ENCODE assay signal across 23 cellular contexts in the genomic region with DNA sequence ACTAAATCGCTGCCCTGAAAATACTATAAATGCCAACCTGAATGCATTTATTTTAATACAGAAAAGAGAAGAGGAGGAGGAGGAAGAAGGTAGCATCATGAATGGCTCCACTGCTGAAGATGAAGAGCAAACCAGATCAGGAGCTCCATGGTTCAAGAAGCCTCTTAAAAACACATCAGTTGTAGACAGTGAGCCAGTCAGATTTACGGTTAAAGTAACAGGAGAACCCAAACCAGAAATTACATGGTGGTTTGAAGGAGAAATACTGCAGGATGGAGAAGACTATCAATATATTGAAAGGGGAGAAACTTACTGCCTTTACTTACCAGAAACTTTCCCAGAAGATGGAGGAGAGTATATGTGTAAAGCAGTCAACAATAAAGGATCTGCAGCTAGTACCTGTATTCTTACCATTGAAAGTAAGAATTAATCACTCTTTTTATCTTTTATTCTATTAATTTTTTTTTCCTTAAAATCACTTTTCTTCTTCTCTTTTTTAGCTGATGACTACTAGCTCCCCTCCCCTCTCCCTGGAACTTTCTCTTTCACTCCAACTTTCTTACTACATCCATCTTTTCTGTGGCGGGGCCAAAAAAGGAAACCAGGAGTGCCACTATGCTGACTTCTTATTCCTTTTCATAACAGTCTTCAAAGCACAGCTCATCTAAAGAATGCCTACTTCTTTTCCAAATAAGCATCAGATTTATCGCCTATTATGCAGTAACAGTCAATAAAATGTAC. TPM values are rescaled to one million over a fixed set of nuclear protein-coding genes. Genes with fewer than 3 reads are reported as not detected.
DNase-seq lines count a peak whose midpoint lies in the region; ATAC-seq and TF ChIP-seq lines count a peak whose summit lies in the region.
"Had no signal": no experiment of that assay in that cellular context is flagged by ENCODE, and none has a peak within 500 bp of the region (broad histone marks: within the 10 kb centered on the region; RNA-seq: fewer than 3 reads in every experiment).

No MANE protein-coding gene starts in this region.

- H3K4me3 ChIP-seq in left ventricle myocardium inferior: no peak overlapping the region
- no peak overlapping the region for H3K4me3 ChIP-seq in CD8-positive, alpha-beta T cell (ENCODE audit: low read depth, low read length)
- H3K4me3 ChIP-seq: breast epithelium had no signal

- ATAC-seq in left cardiac atrium: no peak
- ATAC-seq in WTC11: no peak
- ATAC-seq in CD8-positive, alpha-beta T cell: no peak
- ATAC-seq in GM21381 (IDR thresholded peaks at IDR 0.05; ENCODE audit: unreplicated experiment): no peak
- ATAC-seq: Right ventricle myocardium inferior had no signal

- peaks cover 30% of the 10 kb centered on the region for H3K36me3 Mint-ChIP-seq in WTC11
- peaks cover 28% of the 10 kb centered on the region for H3K36me3 Mint-ChIP-seq in mesothelial cell of epicardium
- peaks cover 39% of the 10 kb centered on the region for H3K36me3 Mint-ChIP-seq in CD8-positive, alpha-beta T cell

- H3K4me3 Mint-ChIP-seq in WTC11 (no peak overlapping the region), mesothelial cell of epicardium (no peak overlapping the region)
- no peak overlapping the region for H3K4me3 Mint-ChIP-seq in CD8-positive, alpha-beta T cell
- H3K4me3 Mint-ChIP-seq: endodermal cell, nephron had no signal

- no peak for DNase-seq in left ventricle myocardium inferior
- DNase-seq in left cardiac atrium: no peak
- no peak for DNase-seq in WTC11 (ENCODE audit: low spot score)
- no peak for DNase-seq in mesothelial cell of epicardium (ENCODE audit: low spot score in 2 of 2, unreplicated experiment in 2 of 2)
- DNase-seq in CD8-positive, alpha-beta T cell: no peak
- no peak for DNase-seq in DMS 273 (lab: John Stamatoyannopoulos, UW; ENCODE audit: unreplicated experiment)
- DNase-seq: activated CD4-positive, CD25-positive, alpha-beta regulatory T cell treated with anti-CD3 and anti-CD28 coated beads, Interleukin-2, amount 50 U/mL, for 72 hours; activated T-cell treated with anti-CD3 and anti-CD28 coated beads, Interleukin-2, amount 50 U/mL, for 48 hours; cortex of kidney; DMS153; endodermal cell; HCEC 1CT; Karpas-422; MV-4-11; NCI-H1694; NCI-H2171; NCI-H526 treated with DMSO at 0.1 percent for 48 hours; posterior cingulate gyrus had no signal

- CTCF ChIA-PET in WTC11 (lab: Charles Lee): interaction anchor here (0.5 to 0.6 kb wide), 2 partner anchors 136 to 172 kb away, joined by 3 read pairs; no protein-coding TSS in a partner anchor
- CTCF ChIA-PET in CD8-positive, alpha-beta T cell (lab: Charles Lee): no interaction called here

- peaks cover 5% of the 10 kb centered on the region for H3K9me3 ChIP-seq in left ventricle myocardium inferior (replicated peaks)
- H3K9me3 ChIP-seq in CD8-positive, alpha-beta T cell (ENCODE audit: low read length): no peaks in the 10 kb centered on the region
- H3K9me3 ChIP-seq: breast epithelium had no signal

- no peak for TF ChIP-seq CTCF in left ventricle myocardium inferior (IDR thresholded peaks at IDR 0.05; ENCODE audit: borderline replicate concordance)
- no peak for TF ChIP-seq CTCF in WTC11 (IDR thresholded peaks at IDR 0.05)
- no peak for TF ChIP-seq CTCF in mesothelial cell of epicardium (IDR thresholded peaks at IDR 0.05; ENCODE audit: unreplicated experiment)
- no peak for TF ChIP-seq CTCF in CD8-positive, alpha-beta T cell (IDR thresholded peaks at IDR 0.05)

- POLR2A ChIA-PET in WTC11 (lab: Charles Lee): interaction anchor here (0.9 kb wide), 1 partner anchor 36 kb away, joined by 3 read pairs; the partner anchor contains the start of gene FUBP1
- POLR2A ChIA-PET in CD8-positive, alpha-beta T cell (lab: Charles Lee): no interaction called here

- H3K4me1 Mint-ChIP-seq in WTC11: no peaks in the 10 kb centered on the region
- H3K4me1 Mint-ChIP-seq in mesothelial cell of epicardium: no peaks in the 10 kb centered on the region
- H3K4me1 Mint-ChIP-seq in CD8-positive, alpha-beta T cell (ENCODE audit: low read depth): peaks cover 14% of the 10 kb centered on the region
- H3K4me1 Mint-ChIP-seq: endodermal cell, nephron had no signal

- H3K27ac Mint-ChIP-seq in WTC11 (peak overlapping the region; percentile 44; the same call in 1 of the 2 replicates), mesothelial cell of epicardium (peak overlapping the region; percentile 7)
- no peak overlapping the region for H3K27ac Mint-ChIP-seq in CD8-positive, alpha-beta T cell
- H3K27ac Mint-ChIP-seq: endodermal cell had no signal

- H3K36me3 ChIP-seq in left ventricle myocardium inferior: peaks cover 83% of the 10 kb centered on the region
- H3K36me3 ChIP-seq in CD8-positive, alpha-beta T cell (ENCODE audit: insufficient read depth, low read length): peaks cover 6% of the 10 kb centered on the region

- peaks cover 2% of the 10 kb centered on the region for H3K4me1 ChIP-seq in left ventricle myocardium inferior
- H3K4me1 ChIP-seq in CD8-positive, alpha-beta T cell (ENCODE audit: insufficient read depth, low read length): no peaks in the 10 kb centered on the region
- H3K4me1 ChIP-seq: breast epithelium had no signal

- H3K9me3 Mint-ChIP-seq in WTC11 (no peaks in the 10 kb centered on the region), mesothelial cell of epicardium (peaks cover 6% of the 10 kb centered on the region)
- no peaks in the 10 kb centered on the region for H3K9me3 Mint-ChIP-seq in CD8-positive, alpha-beta T cell
- H3K9me3 Mint-ChIP-seq: endodermal cell, nephron had no signal

- H3K27me3 ChIP-seq in left ventricle myocardium inferior (ENCODE audit: low read depth): no peaks in the 10 kb centered on the region
- H3K27me3 ChIP-seq in CD8-positive, alpha-beta T cell (ENCODE audit: insufficient read depth, low read length): no peaks in the 10 kb centered on the region
- H3K27me3 ChIP-seq: breast epithelium had no signal

- H3K27me3 Mint-ChIP-seq in WTC11 (ENCODE audit: low read depth) (no peaks in the 10 kb centered on the region), mesothelial cell of epicardium (ENCODE audit: low read depth) (no peaks in the 10 kb centered on the region)
- no peaks in the 10 kb centered on the region for H3K27me3 Mint-ChIP-seq in CD8-positive, alpha-beta T cell (ENCODE audit: low read depth)

- intact Hi-C loops in left ventricle myocardium inferior (cut with micrococcal nuclease): loop anchor here (10.0 kb wide), 1 partner anchor 218 kb away; no protein-coding TSS in a partner anchor
- intact Hi-C loops in left cardiac atrium (cut with DNase I): no loop called here
- intact Hi-C loops in CD8-positive, alpha-beta T cell (cut with DNase I, micrococcal nuclease): no loop called here

- H3K27ac ChIP-seq in left ventricle myocardium inferior (replicated peaks): peak overlapping the region; percentile 3
- H3K27ac ChIP-seq in CD8-positive, alpha-beta T cell (ENCODE audit: low read depth, low read length): no peak overlapping the region
- H3K27ac ChIP-seq: breast epithelium, C4-2B had no signal

TF ChIP-seq in WTC11, 78 proteins besides CTCF, POLR2A, EP300 and RAD21:
- TF ChIP-seq, protein P1, sequence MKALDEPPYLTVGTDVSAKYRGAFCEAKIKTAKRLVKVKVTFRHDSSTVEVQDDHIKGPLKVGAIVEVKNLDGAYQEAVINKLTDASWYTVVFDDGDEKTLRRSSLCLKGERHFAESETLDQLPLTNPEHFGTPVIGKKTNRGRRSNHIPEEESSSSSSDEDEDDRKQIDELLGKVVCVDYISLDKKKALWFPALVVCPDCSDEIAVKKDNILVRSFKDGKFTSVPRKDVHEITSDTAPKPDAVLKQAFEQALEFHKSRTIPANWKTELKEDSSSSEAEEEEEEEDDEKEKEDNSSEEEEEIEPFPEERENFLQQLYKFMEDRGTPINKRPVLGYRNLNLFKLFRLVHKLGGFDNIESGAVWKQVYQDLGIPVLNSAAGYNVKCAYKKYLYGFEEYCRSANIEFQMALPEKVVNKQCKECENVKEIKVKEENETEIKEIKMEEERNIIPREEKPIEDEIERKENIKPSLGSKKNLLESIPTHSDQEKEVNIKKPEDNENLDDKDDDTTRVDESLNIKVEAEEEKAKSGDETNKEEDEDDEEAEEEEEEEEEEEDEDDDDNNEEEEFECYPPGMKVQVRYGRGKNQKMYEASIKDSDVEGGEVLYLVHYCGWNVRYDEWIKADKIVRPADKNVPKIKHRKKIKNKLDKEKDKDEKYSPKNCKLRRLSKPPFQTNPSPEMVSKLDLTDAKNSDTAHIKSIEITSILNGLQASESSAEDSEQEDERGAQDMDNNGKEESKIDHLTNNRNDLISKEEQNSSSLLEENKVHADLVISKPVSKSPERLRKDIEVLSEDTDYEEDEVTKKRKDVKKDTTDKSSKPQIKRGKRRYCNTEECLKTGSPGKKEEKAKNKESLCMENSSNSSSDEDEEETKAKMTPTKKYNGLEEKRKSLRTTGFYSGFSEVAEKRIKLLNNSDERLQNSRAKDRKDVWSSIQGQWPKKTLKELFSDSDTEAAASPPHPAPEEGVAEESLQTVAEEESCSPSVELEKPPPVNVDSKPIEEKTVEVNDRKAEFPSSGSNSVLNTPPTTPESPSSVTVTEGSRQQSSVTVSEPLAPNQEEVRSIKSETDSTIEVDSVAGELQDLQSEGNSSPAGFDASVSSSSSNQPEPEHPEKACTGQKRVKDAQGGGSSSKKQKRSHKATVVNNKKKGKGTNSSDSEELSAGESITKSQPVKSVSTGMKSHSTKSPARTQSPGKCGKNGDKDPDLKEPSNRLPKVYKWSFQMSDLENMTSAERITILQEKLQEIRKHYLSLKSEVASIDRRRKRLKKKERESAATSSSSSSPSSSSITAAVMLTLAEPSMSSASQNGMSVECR (CRISPR knock-in tag; IDR thresholded peaks at IDR 0.05; ENCODE audit: borderline replicate concordance): no peak
- TF ChIP-seq ZNF416 (CRISPR knock-in tag; IDR thresholded peaks at IDR 0.05) (no peak), ZNF671 (CRISPR knock-in tag; IDR thresholded peaks at IDR 0.05) (no peak), PREB (CRISPR knock-in tag; IDR thresholded peaks at IDR 0.05; ENCODE audit: borderline replicate concordance) (no peak)

RNA-seq across cellular contexts. Expression of gene FUBP1, which starts 36.3 kb away (rescaled TPM):
- total RNA-seq in left ventricle myocardium inferior: 55.7 TPM
- total RNA-seq in left cardiac atrium: 10 to 100 TPM; 54.3 to 78.5 TPM
- 175 to 208 TPM (median 176 TPM) in 3 replicates for total RNA-seq in WTC11 (2021)
- total RNA-seq in mesothelial cell of epicardium: 287 to 291 TPM (median 288 TPM) in 3 replicates
- total RNA-seq in CD8-positive, alpha-beta T cell: 100 to 1,000 TPM; 212 to 217 TPM

RNA-seq across cellular contexts. Expression of gene NEXN, which starts 54.1 kb away (rescaled TPM):
- total RNA-seq in left ventricle myocardium inferior: 391 TPM
- total RNA-seq in left cardiac atrium: 100 to 1,000 TPM; 218 to 235 TPM
- 1.4 to 2.5 TPM (median 1.6 TPM) in 3 replicates for total RNA-seq in WTC11 (2021)
- total RNA-seq in mesothelial cell of epicardium: 6.9 to 8.2 TPM (median 7.0 TPM) in 3 replicates
- total RNA-seq in CD8-positive, alpha-beta T cell: under 1 TPM in 1 of 2 experiments, not detected in 1; 0.17 TPM

Comparison
In these comparisons a context has a peak if more than half of its experiments do, and no peak if none do; other contexts are left out.
1. RNA of gene NEXN, which starts 54.1 kb away (total RNA-seq): 391 TPM in left ventricle myocardium inferior (single experiment) and 218 to 235 TPM in left cardiac atrium; 6.9 to 8.2 TPM in mesothelial cell of epicardium, 1.4 to 2.5 TPM in WTC11 and 0.17 TPM in CD8-positive, alpha-beta T cell; every median in the first group is over 10 times any median in the second.